ENCODE assay signal across 11 cellular contexts in genomic region chr10:13685885-13686284, GRCh38.
DNase-seq lines count a peak whose midpoint lies in the region; ATAC-seq and TF ChIP-seq lines count a peak whose summit lies in the region.
"Had no signal": no experiment of that assay in that cellular context is flagged by ENCODE, and none has a peak within 500 bp of the region (broad histone marks: within the 10 kb centered on the region; RNA-seq: fewer than 3 reads in every experiment).

No MANE protein-coding gene starts in this region.

- H3K79me2 ChIP-seq in KMS-11 (ENCODE audit: insufficient read depth, low read depth), result no peaks in the 10 kb centered on the region

- no peaks in the 10 kb centered on the region for H4K20me1 ChIP-seq in KMS-11 (ENCODE audit: insufficient read depth)

- no peak overlapping the region for H3K9ac ChIP-seq in KMS-11
- H3K9ac ChIP-seq in endodermal cell (ENCODE audit: extremely low read depth, low read length, poor library complexity, severe bottlenecking), result no peak overlapping the region
- H3K9ac ChIP-seq in subcutaneous abdominal adipose tissue (ENCODE audit: low read length in 5 of 5), result no peak overlapping the region

- H3K27me3 ChIP-seq in KMS-11 (ENCODE audit: insufficient read depth, low read depth) (no peaks in the 10 kb centered on the region), endodermal cell (ENCODE audit: control insufficient read depth, insufficient read depth, low read length, poor library complexity, severe bottlenecking) (no peaks in the 10 kb centered on the region), lower lobe of right lung (ENCODE audit: low read depth) (no peaks in the 10 kb centered on the region), subcutaneous abdominal adipose tissue (ENCODE audit: control insufficient read depth in 5 of 5, insufficient read depth in 4 of 5, low read length in 5 of 5) (no peaks in the 10 kb centered on the region)

- no peaks in the 10 kb centered on the region for H3K27me3 Mint-ChIP-seq in endodermal cell (ENCODE audit: insufficient read depth)
- H3K27me3 Mint-ChIP-seq: activated CD4-positive, alpha-beta memory T cell treated with anti-CD3 and anti-CD28 coated beads for 36 hours had no signal

- no peaks in the 10 kb centered on the region for H3K36me3 ChIP-seq in KMS-11 (ENCODE audit: insufficient read depth)
- peaks cover 3% of the 10 kb centered on the region for H3K36me3 ChIP-seq in endodermal cell (ENCODE audit: control insufficient read depth, insufficient read depth, low read length)
- H3K36me3 ChIP-seq in lower lobe of right lung, result peaks cover 20% of the 10 kb centered on the region
- H3K36me3 ChIP-seq in subcutaneous abdominal adipose tissue (ENCODE audit: control insufficient read depth in 5 of 5, insufficient read depth in 5 of 5, low read length in 5 of 5), result peaks cover 3 to 48% (median 20%) of the 10 kb centered on the region in 5 donors

- no peak overlapping the region for H3K27ac ChIP-seq in KMS-11
- peak overlapping the region; percentile 52 for H3K27ac ChIP-seq in endodermal cell (ENCODE audit: low read depth, low read length)
- H3K27ac ChIP-seq in lower lobe of right lung, result peak overlapping the region; percentile 67
- peak overlapping the region; percentile 91 for H3K27ac ChIP-seq in subcutaneous abdominal adipose tissue (ENCODE audit: low read depth, low read length)

- DNase-seq in endodermal cell (no peak), lower lobe of right lung (no peak), SHP77 (lab: John Stamatoyannopoulos, UW) (no peak)
- DNase-seq: activated CD4-positive, alpha-beta memory T cell treated with anti-CD3 and anti-CD28 coated beads for 36 hours; kidney; T-helper 17 cell had no signal

- 94 to 95% methylated on average over 4 to 5 of the region's 5 CpGs for WGBS in endodermal cell (ENCODE audit: insufficient coverage in 1 of 2, insufficient read length in 1 of 2), 2 experiments

- H3K4me3 ChIP-seq in KMS-11 (IDR thresholded peaks at IDR 0.05; ENCODE audit: insufficient read depth, low read depth, low read length) (no peak overlapping the region), endodermal cell (ENCODE audit: low read length) (no peak overlapping the region), lower lobe of right lung (no peak overlapping the region), subcutaneous abdominal adipose tissue (ENCODE audit: low read depth in 1 of 5, low read length in 5 of 5) (no peak overlapping the region)

- no peaks in the 10 kb centered on the region for H3K9me3 Mint-ChIP-seq in endodermal cell
- H3K9me3 Mint-ChIP-seq: activated CD4-positive, alpha-beta memory T cell treated with anti-CD3 and anti-CD28 coated beads for 36 hours had no signal

- peaks cover 32% of the 10 kb centered on the region for H3K36me3 Mint-ChIP-seq in endodermal cell (ENCODE audit: low read depth)
- H3K36me3 Mint-ChIP-seq: activated CD4-positive, alpha-beta memory T cell treated with anti-CD3 and anti-CD28 coated beads for 36 hours had no signal

- H3K27ac Mint-ChIP-seq in endodermal cell, result peak overlapping the region; percentile 48
- H3K27ac Mint-ChIP-seq: activated CD4-positive, alpha-beta memory T cell treated with anti-CD3 and anti-CD28 coated beads for 36 hours; T-helper 17 cell had no signal

- H3K4me3 Mint-ChIP-seq in endodermal cell, result no peak overlapping the region
- H3K4me3 Mint-ChIP-seq: activated CD4-positive, alpha-beta memory T cell treated with anti-CD3 and anti-CD28 coated beads for 36 hours; T-helper 17 cell had no signal

- H3K4me1 ChIP-seq in KMS-11 (ENCODE audit: low read depth, poor library complexity, severe bottlenecking), result peaks cover 19% of the 10 kb centered on the region
- H3K4me1 ChIP-seq in endodermal cell (ENCODE audit: control insufficient read depth, insufficient read depth, low read length), result peaks cover 10% of the 10 kb centered on the region
- peaks cover 37% of the 10 kb centered on the region for H3K4me1 ChIP-seq in lower lobe of right lung
- H3K4me1 ChIP-seq in subcutaneous abdominal adipose tissue (ENCODE audit: control insufficient read depth in 5 of 5, insufficient read depth in 5 of 5, low read length in 5 of 5), result peaks cover 9 to 50% (median 47%) of the 10 kb centered on the region in 5 donors

- H3K9me3 ChIP-seq in endodermal cell (ENCODE audit: control insufficient read depth, low read length) (no peaks in the 10 kb centered on the region), lower lobe of right lung (no peaks in the 10 kb centered on the region), subcutaneous abdominal adipose tissue (ENCODE audit: control insufficient read depth in 5 of 5, low read length in 5 of 5) (no peaks in the 10 kb centered on the region)

- H3K4me2 ChIP-seq in KMS-11, result peak overlapping the region; percentile 11; the same call in 1 of the 2 replicates

- TF ChIP-seq CTCF in KMS-11 (conservative IDR thresholded peaks at IDR 0.05; ENCODE audit: low read depth, low read length) (no peak), endodermal cell (conservative IDR thresholded peaks at IDR 0.05) (no peak), lower lobe of right lung (IDR thresholded peaks at IDR 0.05) (no peak)

- intact Hi-C loops in lower lobe of right lung (cut with DNase I), result no loop called here

- no peak for ATAC-seq in lower lobe of right lung
- ATAC-seq in HG03520 (IDR thresholded peaks at IDR 0.05; ENCODE audit: unreplicated experiment), result no peak
- no peak for ATAC-seq in HG02763 (IDR thresholded peaks at IDR 0.05; ENCODE audit: unreplicated experiment)
- no peak for ATAC-seq in HG02588 (IDR thresholded peaks at IDR 0.05; ENCODE audit: unreplicated experiment)
- ATAC-seq: T-helper 17 cell had no signal

- H2AFZ ChIP-seq in KMS-11 (ENCODE audit: low read depth), result no peak overlapping the region

- peaks cover 32% of the 10 kb centered on the region for H3K4me1 Mint-ChIP-seq in endodermal cell
- H3K4me1 Mint-ChIP-seq: T-helper 17 cell had no signal
